8 cellular contexts compared by ENCODE assay signal in genomic region chr1:231527586-231528174, GRCh38. TPM values are rescaled to one million over a fixed set of nuclear protein-coding genes. Genes with fewer than 3 reads are reported as not detected.
DNase-seq lines count a peak whose midpoint lies in the region; ATAC-seq, FAIRE-seq and TF ChIP-seq lines count a peak whose summit lies in the region.

No MANE protein-coding gene starts in this region.

- CTCF ChIA-PET in CD4-positive, alpha-beta T cell (lab: Charles Lee): interaction anchor here (0.8 to 1.0 kb wide), 3 partner anchors 8 to 166 kb away, joined by 3 to 4 read pairs (median 3); no protein-coding TSS in a partner anchor

- peak overlapping the region; percentile 91 for H3K4me3 ChIP-seq in astrocyte (ENCODE audit: insufficient read depth, low read depth, low read length)
- peak overlapping the region; percentile 73 to 74 for H3K4me3 ChIP-seq in left lung
- peak overlapping the region; percentile 81 to 87 for H3K4me3 ChIP-seq in tibial artery

- peak; percentile 7 for ATAC-seq in CD4-positive, alpha-beta T cell (ENCODE audit: poor library complexity)
- peak; percentile 9 for ATAC-seq in GM19467 (IDR thresholded peaks at IDR 0.05; ENCODE audit: unreplicated experiment)
- peak; percentile 14 for ATAC-seq in HG03521 (IDR thresholded peaks at IDR 0.05; ENCODE audit: unreplicated experiment)
- ATAC-seq in left lung: peak; percentile 5
- no peak for ATAC-seq in GM18520 (IDR thresholded peaks at IDR 0.05; ENCODE audit: unreplicated experiment)

- H3K27ac Mint-ChIP-seq in CD4-positive, alpha-beta T cell: peak overlapping the region; percentile 97
- peak overlapping the region; percentile 100 for H3K27ac Mint-ChIP-seq in astrocyte (ENCODE audit: unreplicated experiment)

- H3K9me3 Mint-ChIP-seq in CD4-positive, alpha-beta T cell: no peaks in the 10 kb centered on the region
- H3K9me3 Mint-ChIP-seq in astrocyte (ENCODE audit: unreplicated experiment): no peaks in the 10 kb centered on the region

- H3K36me3 ChIP-seq in astrocyte (ENCODE audit: insufficient read depth, low read length): no peaks in the 10 kb centered on the region
- H3K36me3 ChIP-seq in left lung: peaks cover 0 to 1% of the 10 kb centered on the region in 2 donors
- peaks cover 0 to 10% (median 0%) of the 10 kb centered on the region in 3 donors for H3K36me3 ChIP-seq in tibial artery

- intact Hi-C loops in CD4-positive, alpha-beta T cell (cut with DNase I, micrococcal nuclease): loop anchor here (1.0 to 10.0 kb wide), 12 partner anchors 65 to 1901 kb away; partner anchors contain the start of genes EGLN1 (in 2 of the 2), SPRTN (in 2 of the 2), ARV1 (in 1 of the 2) and DISC1 (in 1 of the 2)
- intact Hi-C loops in left lung (cut with DNase I): no loop called here
- intact Hi-C loops in tibial artery (cut with DNase I; ENCODE audit: low total_unique reads): loop anchor here (5.0 kb wide), 1 partner anchor 105 kb away; the partner anchor contains the start of gene EGLN1

- peak overlapping the region; percentile 94 for H3K4me3 Mint-ChIP-seq in CD4-positive, alpha-beta T cell
- H3K4me3 Mint-ChIP-seq in astrocyte (ENCODE audit: unreplicated experiment): peak overlapping the region; percentile 96

- H3K27me3 ChIP-seq in CD4-positive, alpha-beta T cell (ENCODE audit: control insufficient read depth, insufficient read depth, low read length): no peaks in the 10 kb centered on the region
- H3K27me3 ChIP-seq in astrocyte (ENCODE audit: insufficient read depth, low read length): no peaks in the 10 kb centered on the region
- no peaks in the 10 kb centered on the region for H3K27me3 ChIP-seq in left lung
- no peaks in the 10 kb centered on the region for H3K27me3 ChIP-seq in tibial artery

- FAIRE-seq in astrocyte (lab: Jason Lieb, UNC): no peak

- no peaks in the 10 kb centered on the region for H3K27me3 Mint-ChIP-seq in CD4-positive, alpha-beta T cell
- no peaks in the 10 kb centered on the region for H3K27me3 Mint-ChIP-seq in astrocyte (ENCODE audit: low read depth, unreplicated experiment)

- peaks cover 37% of the 10 kb centered on the region for H3K79me2 ChIP-seq in astrocyte (ENCODE audit: insufficient read depth, low read length)

- no peak for DNase-seq in CD4-positive, alpha-beta T cell
- DNase-seq in astrocyte (ENCODE audit: low read depth) (no peak), left lung (no peak), tibial artery (no peak), NCI-H2196 (lab: John Stamatoyannopoulos, UW; ENCODE audit: unreplicated experiment) (no peak)

- peaks cover 4% of the 10 kb centered on the region for H4K20me1 ChIP-seq in astrocyte (ENCODE audit: insufficient read depth, low read length)

- peak overlapping the region; percentile 84 for H3K27ac ChIP-seq in CD4-positive, alpha-beta T cell (ENCODE audit: low read depth, low read length)
- peak overlapping the region; percentile 96 for H3K27ac ChIP-seq in astrocyte (ENCODE audit: low read depth, low read length)
- peak overlapping the region; percentile 89 to 91 for H3K27ac ChIP-seq in left lung
- peak overlapping the region; percentile 92 to 94 for H3K27ac ChIP-seq in tibial artery

- H3K9me3 ChIP-seq in CD4-positive, alpha-beta T cell (ENCODE audit: control insufficient read depth, low read length): no peaks in the 10 kb centered on the region
- no peaks in the 10 kb centered on the region for H3K9me3 ChIP-seq in astrocyte (ENCODE audit: insufficient read depth, low read depth, low read length)
- H3K9me3 ChIP-seq in left lung: no peaks in the 10 kb centered on the region
- no peaks in the 10 kb centered on the region for H3K9me3 ChIP-seq in tibial artery

- TF ChIP-seq CTCF in CD4-positive, alpha-beta T cell (IDR thresholded peaks at IDR 0.05): no peak
- TF ChIP-seq CTCF in astrocyte (IDR thresholded peaks at IDR 0.05; ENCODE audit: insufficient read depth, low read depth, low read length): no peak
- no peak for TF ChIP-seq CTCF in left lung (IDR thresholded peaks at IDR 0.05)
- TF ChIP-seq CTCF in tibial artery (IDR thresholded peaks at IDR 0.05): no peak

- peaks cover 41% of the 10 kb centered on the region for H3K4me1 Mint-ChIP-seq in CD4-positive, alpha-beta T cell (ENCODE audit: low read depth)
- peaks cover 14% of the 10 kb centered on the region for H3K4me1 Mint-ChIP-seq in astrocyte (ENCODE audit: low read depth, unreplicated experiment)

- H3K4me2 ChIP-seq in astrocyte (ENCODE audit: low read length): peak overlapping the region; percentile 86

- H3K9ac ChIP-seq in astrocyte (ENCODE audit: low read length): peak overlapping the region; percentile 96

- H2AFZ ChIP-seq in astrocyte (ENCODE audit: low read depth, low read length): peak overlapping the region; percentile 82

- POLR2A ChIA-PET in CD4-positive, alpha-beta T cell (lab: Charles Lee): interaction anchor here (0.6 to 2.0 kb wide), 10 partner anchors 11 to 487 kb away, joined by 3 to 34 read pairs (median 3); partner anchors contain the start of genes DISC1, EGLN1, EXOC8 and SPRTN

- H3K4me1 ChIP-seq in astrocyte (ENCODE audit: insufficient read depth, low read length) (peaks cover 5% of the 10 kb centered on the region), left lung (peaks cover 9 to 66% of the 10 kb centered on the region in 2 donors), tibial artery (peaks cover 0 to 36% (median 14%) of the 10 kb centered on the region in 4 donors)

- H3K36me3 Mint-ChIP-seq in CD4-positive, alpha-beta T cell (ENCODE audit: low read depth): peaks cover 41% of the 10 kb centered on the region
- H3K36me3 Mint-ChIP-seq in astrocyte (ENCODE audit: low read depth, unreplicated experiment): peaks cover 5% of the 10 kb centered on the region

RNA-seq across cellular contexts. Expression of gene TSNAX, which starts 0.8 kb away (rescaled TPM):
- total RNA-seq in CD4-positive, alpha-beta T cell: 10 to 100 TPM; 33.5 to 35.7 TPM
- total RNA-seq in astrocyte (40.9 and 43.5 TPM in 2 replicates), left lung (10 to 100 TPM; 29.1 to 36.3 TPM)

Comparison
In these comparisons a context has a peak if more than half of its experiments do, and no peak if none do; other contexts are left out.
1. intact Hi-C loops: an anchor here in CD4-positive, alpha-beta T cell (1.0 to 10.0 kb wide) and tibial artery (5.0 kb wide); none called in left lung.